21 cellular contexts compared by ENCODE assay signal in the genomic region with DNA sequence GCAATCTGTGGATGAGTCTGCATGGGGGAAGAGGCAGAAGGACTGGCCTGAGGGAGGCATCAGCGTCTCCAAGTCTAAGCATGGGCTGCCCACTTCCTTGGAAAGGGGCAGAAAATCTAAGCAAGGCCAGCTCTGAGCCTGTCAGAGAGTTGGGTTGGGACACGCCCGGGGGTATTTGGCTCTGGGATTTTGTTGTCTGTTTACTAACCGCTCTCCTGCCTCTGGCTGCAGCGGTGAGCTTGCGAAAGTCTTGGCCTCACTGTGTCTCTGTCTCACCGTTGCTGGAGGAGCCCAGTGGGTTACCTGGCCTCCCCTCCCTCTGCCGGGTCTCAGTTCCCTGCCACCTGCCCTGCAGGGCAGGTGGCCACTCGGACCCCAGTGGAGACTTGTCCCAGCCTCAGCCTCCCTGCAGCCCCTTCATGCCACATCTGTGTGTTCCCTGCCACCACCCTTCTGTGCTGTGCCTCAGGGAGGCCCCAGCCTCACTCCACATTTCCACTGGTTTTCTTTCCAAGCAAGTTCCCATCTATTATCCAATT. TPM values are rescaled to one million over a fixed set of nuclear protein-coding genes. Genes with fewer than 3 reads are reported as not detected.
A peak's percentile ranks its signal among the peaks of the same experiment; 100 is the strongest.
DNase-seq lines count a peak whose midpoint lies in the region; TF ChIP-seq lines count a peak whose summit lies in the region.
"Had no signal": no experiment of that assay in that cellular context is flagged by ENCODE, and none has a peak within 500 bp of the region (broad histone marks: within the 10 kb centered on the region; RNA-seq: fewer than 3 reads in every experiment).

No MANE protein-coding gene starts in this region.

- no peaks in the 10 kb centered on the region for H3K79me2 ChIP-seq in osteoblast (ENCODE audit: insufficient read depth, low read length)

- no peaks in the 10 kb centered on the region for H3K36me3 Mint-ChIP-seq in activated naive CD4-positive, alpha-beta T cell treated with anti-CD3 and anti-CD28 coated beads, Interleukin-2, amount 10 ng/mL, durations not matched to agents 7 days and 5 days
- H3K36me3 Mint-ChIP-seq: CD4-positive, CD25-positive, alpha-beta regulatory T cell had no signal

- H3K27ac Mint-ChIP-seq in activated naive CD4-positive, alpha-beta T cell treated with anti-CD3 and anti-CD28 coated beads, Interleukin-2, amount 10 ng/mL, durations not matched to agents 7 days and 5 days = peak overlapping the region; percentile 56
- H3K27ac Mint-ChIP-seq: B cell; CD4-positive, CD25-positive, alpha-beta regulatory T cell had no signal

- no peak overlapping the region for H3K4me3 Mint-ChIP-seq in activated naive CD4-positive, alpha-beta T cell treated with anti-CD3 and anti-CD28 coated beads, Interleukin-2, amount 10 ng/mL, durations not matched to agents 7 days and 5 days
- H3K4me3 Mint-ChIP-seq: B cell, H9 had no signal

- no peak for DNase-seq in activated naive CD4-positive, alpha-beta T cell treated with anti-CD3 and anti-CD28 coated beads, Interleukin-2, amount 10 ng/mL, durations not matched to agents 7 days and 5 days
- no peak for DNase-seq in activated naive CD4-positive, alpha-beta T cell treated with Interleukin-2 at 50 U/mL for 16 hours
- peak; percentile 16 for DNase-seq in MG63
- DNase-seq in epithelial cell of esophagus (ENCODE audit: low read depth) = peak; percentile 50
- DNase-seq in osteoblast (ENCODE audit: insufficient read length, low spot score, missing footprints) = peak; percentile 55
- DNase-seq in DMS79 (lab: John Stamatoyannopoulos, UW) = no peak
- no peak for DNase-seq in epidermal melanocyte (ENCODE audit: insufficient read length, low spot score)
- no peak for DNase-seq in NCI-H1105 treated with DMSO at 0.1 percent for 48 hours (lab: John Stamatoyannopoulos, UW)
- DNase-seq: 8988T; CD4-positive, CD25-positive, alpha-beta regulatory T cell; COR-L47; GF-D8; H9; Kasumi-1; MV-4-11; NCI-H1417 treated with DMSO at 0.1 percent for 48 hours; NCI-H187 treated with DMSO at 0.1 percent for 48 hours; NCI-H226; NCI-H524 treated with DMSO at 0.1 percent for 48 hours; RPMI8226 had no signal

- H3K9me3 ChIP-seq in MG63 = no peaks in the 10 kb centered on the region
- no peaks in the 10 kb centered on the region for H3K9me3 ChIP-seq in osteoblast (ENCODE audit: low read depth, low read length)

- H4K20me1 ChIP-seq in osteoblast (ENCODE audit: insufficient read depth, low read length) = no peaks in the 10 kb centered on the region

- H3K4me1 Mint-ChIP-seq in activated naive CD4-positive, alpha-beta T cell treated with anti-CD3 and anti-CD28 coated beads, Interleukin-2, amount 10 ng/mL, durations not matched to agents 7 days and 5 days = no peaks in the 10 kb centered on the region
- H3K4me1 Mint-ChIP-seq: B cell; CD4-positive, CD25-positive, alpha-beta regulatory T cell had no signal

- H3K36me3 ChIP-seq in MG63 (no peaks in the 10 kb centered on the region), osteoblast (ENCODE audit: insufficient read depth, low read length) (no peaks in the 10 kb centered on the region)

- no peak overlapping the region for H3K4me2 ChIP-seq in osteoblast (ENCODE audit: insufficient read depth, low read length)

- CTCF ChIA-PET in activated naive CD4-positive, alpha-beta T cell treated with anti-CD3 and anti-CD28 coated beads, Interleukin-2, amount 10 ng/mL, durations not matched to agents 7 days and 5 days (lab: Charles Lee) = interaction anchor here (1.5 kb wide), 1 partner anchor 19 kb away, joined by 3 read pairs; no protein-coding TSS in a partner anchor

- H3K27ac ChIP-seq in osteoblast (ENCODE audit: low read depth, low read length) = no peak overlapping the region

- no peaks in the 10 kb centered on the region for H3K27me3 ChIP-seq in MG63
- peaks cover 4% of the 10 kb centered on the region for H3K27me3 ChIP-seq in osteoblast (ENCODE audit: insufficient read depth, low read length)

- TF ChIP-seq CTCF in epithelial cell of esophagus (IDR thresholded peaks at IDR 0.05; ENCODE audit: insufficient read depth, low read depth, low read length, missing control alignments) (no peak), osteoblast (IDR thresholded peaks at IDR 0.05; ENCODE audit: extremely low read depth, low read depth, low read length) (no peak)

- H2AFZ ChIP-seq in osteoblast (ENCODE audit: low read length) = no peak overlapping the region

- peaks cover 7% of the 10 kb centered on the region for H3K4me1 ChIP-seq in osteoblast (ENCODE audit: insufficient read depth, low read length)

- H3K4me3 ChIP-seq in MG63 (no peak overlapping the region), epithelial cell of esophagus (ENCODE audit: low read length) (no peak overlapping the region), osteoblast (ENCODE audit: insufficient read depth, low read length) (no peak overlapping the region)

- peaks cover 22% of the 10 kb centered on the region for H3K27me3 Mint-ChIP-seq in activated naive CD4-positive, alpha-beta T cell treated with anti-CD3 and anti-CD28 coated beads, Interleukin-2, amount 10 ng/mL, durations not matched to agents 7 days and 5 days

- no peaks in the 10 kb centered on the region for H3K9me3 Mint-ChIP-seq in activated naive CD4-positive, alpha-beta T cell treated with anti-CD3 and anti-CD28 coated beads, Interleukin-2, amount 10 ng/mL, durations not matched to agents 7 days and 5 days
- H3K9me3 Mint-ChIP-seq: CD4-positive, CD25-positive, alpha-beta regulatory T cell had no signal

RNA-seq across cellular contexts. Expression of a gene that starts 33.7 kb away (rescaled TPM):
- 3.0 and 4.7 TPM in 2 replicates for total RNA-seq in MG63 (2014; rRNA removed; shearing (Covaris generic); ENCODE audit: low replicate concordance)
- total RNA-seq in osteoblast = not detected in 2 replicates
- total RNA-seq: B cell had no signal

Comparison
In these comparisons a context has a peak if more than half of its experiments do, and no peak if none do; other contexts are left out.
1. DNase-seq: peak in MG63 (single experiment), epithelial cell of esophagus (single experiment) and osteoblast (single experiment); none in activated naive CD4-positive, alpha-beta T cell treated with anti-CD3 and anti-CD28 coated beads, Interleukin-2, amount 10 ng/mL, durations not matched to agents 7 days and 5 days (single experiment), activated naive CD4-positive, alpha-beta T cell treated with Interleukin-2 at 50 U/mL for 16 hours (single experiment), DMS79 (single experiment), epidermal melanocyte (single experiment) and NCI-H1105 treated with DMSO at 0.1 percent for 48 hours (single experiment).